In genomic region chr20:9140172-9140760, GRCh38 we compare ENCODE assay signal across 1 cellular context.
TF ChIP-seq lines count a peak whose summit lies in the region.

No MANE protein-coding gene starts in this region.

TF ChIP-seq in GM23338, 12 proteins besides CTCF, POLR2A, EP300 and RAD21 (continued from another document):
- TF ChIP-seq ETS1 (IDR thresholded peaks at IDR 0.05): no peak
